9 cellular contexts compared by ENCODE assay signal in genomic region chr15:89002281-89002761, GRCh38.
DNase-seq lines count a peak whose midpoint lies in the region; ATAC-seq and TF ChIP-seq lines count a peak whose summit lies in the region.
"Had no signal": no experiment of that assay in that cellular context is flagged by ENCODE, and none has a peak within 500 bp of the region (broad histone marks: within the 10 kb centered on the region; RNA-seq: fewer than 3 reads in every experiment).

No MANE protein-coding gene starts in this region.

- H3K36me3 Mint-ChIP-seq in endothelial cell (ENCODE audit: low read depth, unreplicated experiment): no peaks in the 10 kb centered on the region
- H3K36me3 Mint-ChIP-seq: activated naive CD4-positive, alpha-beta T cell treated with anti-CD3 and anti-CD28 coated beads, Interleukin-2, amount 50 U/mL, for 72 hours had no signal

- no peaks in the 10 kb centered on the region for H3K27me3 ChIP-seq in heart right ventricle

- peaks cover 3 to 33% (median 13%) of the 10 kb centered on the region in 9 donors for H3K4me1 ChIP-seq in heart right ventricle

- no peak overlapping the region for H3K4me3 Mint-ChIP-seq in endothelial cell (ENCODE audit: unreplicated experiment)

- WGBS in heart right ventricle, 2 donors: 19% methylated on average over 5 of the region's 5 CpGs

- peak overlapping the region in 9 of 10 donors; percentile 58 to 85 (median 69) for H3K27ac ChIP-seq in heart right ventricle

- DNase-seq in CMK (ENCODE audit: low read depth) (peak; percentile 89), NCI-H226 (peak; percentile 51), heart right ventricle (peak; percentile 30 to 45), endothelial cell (ENCODE audit: low spot score) (no peak), amygdala (lab: John Stamatoyannopoulos, UW) (no peak), omental fat pad (ENCODE audit: low spot score) (no peak)

- no peaks in the 10 kb centered on the region for H3K9me3 ChIP-seq in heart right ventricle

- H3K27me3 Mint-ChIP-seq in endothelial cell (ENCODE audit: unreplicated experiment): no peaks in the 10 kb centered on the region

- intact Hi-C loops in heart right ventricle (cut with DNase I): loop anchor here in 2 of 10 donors (5.0 to 10.0 kb wide), 3 partner anchors 95 to 378 kb away; partner anchors contain the start of gene AEN (in 1 of the 2)

- no peaks in the 10 kb centered on the region for H3K36me3 ChIP-seq in heart right ventricle

- no peaks in the 10 kb centered on the region for H3K9me3 Mint-ChIP-seq in endothelial cell (ENCODE audit: unreplicated experiment)
- H3K9me3 Mint-ChIP-seq: activated naive CD4-positive, alpha-beta T cell treated with anti-CD3 and anti-CD28 coated beads, Interleukin-2, amount 50 U/mL, for 72 hours had no signal

- no peak overlapping the region for H3K27ac Mint-ChIP-seq in endothelial cell (ENCODE audit: unreplicated experiment)
- H3K27ac Mint-ChIP-seq: activated naive CD4-positive, alpha-beta T cell treated with anti-CD3 and anti-CD28 coated beads, Interleukin-2, amount 50 U/mL, for 72 hours had no signal

- ATAC-seq in GM21737 (IDR thresholded peaks at IDR 0.05; ENCODE audit: unreplicated experiment) (peak; percentile 71), heart right ventricle (peak; percentile 57 to 91 (median 82)), HG02870 (IDR thresholded peaks at IDR 0.05; ENCODE audit: unreplicated experiment) (no peak), omental fat pad (ENCODE audit: low FRiP score) (no peak)

- H3K4me3 ChIP-seq in heart right ventricle: no peak overlapping the region

- TF ChIP-seq CTCF in heart right ventricle (IDR thresholded peaks at IDR 0.05) (no peak), endothelial cell (IDR thresholded peaks at IDR 0.05; ENCODE audit: unreplicated experiment) (no peak), omental fat pad (IDR thresholded peaks at IDR 0.05) (no peak)

- H3K4me1 Mint-ChIP-seq in endothelial cell (ENCODE audit: unreplicated experiment): no peaks in the 10 kb centered on the region

Comparison
In these comparisons a context has a peak if more than half of its experiments do, and no peak if none do; other contexts are left out.
1. DNase-seq: peak in CMK (single experiment), NCI-H226 (single experiment) and heart right ventricle (2 of 2); none in endothelial cell (single experiment), amygdala (0 of 56) and omental fat pad (single experiment).
2. ATAC-seq: peak in GM21737 (single experiment) and heart right ventricle (8 of 8); none in HG02870 (single experiment) and omental fat pad (single experiment).